Comparison of ENCODE assay signal across 8 cellular contexts in the genomic region with DNA sequence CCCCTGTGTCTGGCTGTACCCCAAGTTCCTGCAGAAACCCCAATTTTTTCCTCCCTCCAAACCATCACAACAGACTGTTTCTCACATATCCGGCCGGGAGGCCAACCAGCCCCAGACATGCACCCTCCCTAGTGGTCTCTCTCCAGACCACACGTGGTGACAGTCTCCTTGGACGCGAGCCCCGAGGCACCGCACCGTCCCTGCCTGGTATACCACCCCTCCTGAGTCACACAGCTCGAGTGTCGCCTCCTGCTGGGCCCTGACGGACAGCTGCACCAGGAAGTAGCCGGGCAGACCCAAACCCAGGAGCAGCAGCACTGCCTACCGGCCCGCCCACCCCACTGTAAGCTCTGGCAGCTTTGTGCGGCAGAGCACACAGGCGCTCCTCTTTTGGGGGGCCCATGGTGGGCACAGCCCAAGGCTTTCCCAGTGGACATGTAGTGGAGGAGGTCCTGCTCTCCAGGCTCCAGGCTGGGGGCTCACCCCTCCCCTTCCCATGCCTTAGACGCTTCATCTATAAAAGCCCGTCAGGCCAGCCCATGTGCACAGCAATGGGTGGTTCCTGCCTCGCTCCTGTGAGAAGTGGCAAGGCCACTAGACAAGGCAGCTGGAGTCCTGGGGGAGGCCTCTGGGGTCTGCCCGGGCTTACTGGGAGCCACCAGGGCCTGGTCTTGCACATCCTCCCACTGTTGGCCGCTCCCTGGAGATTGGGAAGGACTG.
A peak's percentile ranks its signal among the peaks of the same experiment; 100 is the strongest.
DNase-seq lines count a peak whose midpoint lies in the region; ATAC-seq lines count a peak whose summit lies in the region.

No MANE protein-coding gene starts in this region.

- H2BK120ac ChIP-seq in mesenchymal stem cell (ENCODE audit: low read depth, low read length) = no peak overlapping the region

- peak overlapping the region; percentile 80 for H4K91ac ChIP-seq in mesenchymal stem cell (ENCODE audit: low read length)

- peak overlapping the region in 1 of 2 experiments; percentile 68 for H3K14ac ChIP-seq in mesenchymal stem cell (ENCODE audit: low read length in 2 of 2)

- H3K36me3 ChIP-seq in mesenchymal stem cell (ENCODE audit: control insufficient read depth in 1 of 2, insufficient read depth in 2 of 2, low read depth in 1 of 2, low read length in 2 of 2) = peaks cover 23 to 76% of the 10 kb centered on the region in 2 experiments

- H3K9me3 ChIP-seq in mesenchymal stem cell (ENCODE audit: control insufficient read depth, low read length) = no peaks in the 10 kb centered on the region

- H3K27me3 ChIP-seq in mesenchymal stem cell (ENCODE audit: control insufficient read depth in 1 of 2, insufficient read depth in 1 of 2, low read length in 2 of 2) = no peaks in the 10 kb centered on the region

- no peak overlapping the region for H3K23ac ChIP-seq in mesenchymal stem cell (ENCODE audit: low read length in 2 of 2)

- peak overlapping the region; percentile 15 for H2BK15ac ChIP-seq in mesenchymal stem cell (ENCODE audit: low read depth, poor library complexity, severe bottlenecking)

- peak overlapping the region; percentile 14 for H2AK5ac ChIP-seq in mesenchymal stem cell (ENCODE audit: low read length, severe bottlenecking)

- WGBS in mesenchymal stem cell = 48% methylated on average over 21 of the region's 21 CpGs

- H3K4me2 ChIP-seq in mesenchymal stem cell (ENCODE audit: low read length, poor library complexity, severe bottlenecking) = peak overlapping the region; percentile 26

- peak overlapping the region; percentile 24 for H2BK5ac ChIP-seq in mesenchymal stem cell (ENCODE audit: low read depth, low read length, poor library complexity, severe bottlenecking)

- peak overlapping the region; percentile 25 for H3K9ac ChIP-seq in mesenchymal stem cell (ENCODE audit: low read length)

- H2BK12ac ChIP-seq in mesenchymal stem cell (ENCODE audit: low read length in 2 of 2) = peak overlapping the region; percentile 75 to 91

- peak overlapping the region; percentile 78 to 97 for H3K18ac ChIP-seq in mesenchymal stem cell (ENCODE audit: low read depth in 1 of 2, low read length in 2 of 2)

- peaks cover 9% of the 10 kb centered on the region for H3K79me1 ChIP-seq in mesenchymal stem cell (replicated peaks; ENCODE audit: low read length, poor library complexity, severe bottlenecking)

- H4K8ac ChIP-seq in mesenchymal stem cell (ENCODE audit: low read length) = peak overlapping the region; percentile 78

- no peak overlapping the region for H2AFZ ChIP-seq in mesenchymal stem cell (ENCODE audit: low read depth, low read length)

- ATAC-seq in GM18870 (IDR thresholded peaks at IDR 0.05; ENCODE audit: unreplicated experiment) = no peak
- no peak for ATAC-seq in HG02970 (IDR thresholded peaks at IDR 0.05; ENCODE audit: low FRiP score, unreplicated experiment)
- ATAC-seq in HG03457 (IDR thresholded peaks at IDR 0.05; ENCODE audit: unreplicated experiment) = no peak

- H3K4me1 ChIP-seq in mesenchymal stem cell (ENCODE audit: control insufficient read depth, insufficient read depth, low read depth, low read length) = peaks cover 72% of the 10 kb centered on the region

- H3K4me3 ChIP-seq in mesenchymal stem cell (ENCODE audit: insufficient read depth in 1 of 2, low read depth in 1 of 2, low read length in 2 of 2) = no peak overlapping the region

- DNase-seq in NCI-H1417 (lab: John Stamatoyannopoulos, UW) (peak; percentile 30 to 83 (median 66)), NCI-H1417 treated with DMSO at 0.1 percent for 48 hours (lab: John Stamatoyannopoulos, UW) (no peak), NCI-H2107 (lab: John Stamatoyannopoulos, UW) (peak; percentile 30), mesenchymal stem cell (peak; percentile 77)

- peak overlapping the region; percentile 96 for H3K27ac ChIP-seq in cingulate gyrus (ENCODE audit: low read depth, low read length)
- peak overlapping the region; percentile 86 for H3K27ac ChIP-seq in mesenchymal stem cell (ENCODE audit: low read length, poor library complexity, severe bottlenecking)

- peak overlapping the region; percentile 3 to 77 for H3K4ac ChIP-seq in mesenchymal stem cell (ENCODE audit: low read depth in 1 of 2, low read length in 2 of 2)
